In the genomic region with DNA sequence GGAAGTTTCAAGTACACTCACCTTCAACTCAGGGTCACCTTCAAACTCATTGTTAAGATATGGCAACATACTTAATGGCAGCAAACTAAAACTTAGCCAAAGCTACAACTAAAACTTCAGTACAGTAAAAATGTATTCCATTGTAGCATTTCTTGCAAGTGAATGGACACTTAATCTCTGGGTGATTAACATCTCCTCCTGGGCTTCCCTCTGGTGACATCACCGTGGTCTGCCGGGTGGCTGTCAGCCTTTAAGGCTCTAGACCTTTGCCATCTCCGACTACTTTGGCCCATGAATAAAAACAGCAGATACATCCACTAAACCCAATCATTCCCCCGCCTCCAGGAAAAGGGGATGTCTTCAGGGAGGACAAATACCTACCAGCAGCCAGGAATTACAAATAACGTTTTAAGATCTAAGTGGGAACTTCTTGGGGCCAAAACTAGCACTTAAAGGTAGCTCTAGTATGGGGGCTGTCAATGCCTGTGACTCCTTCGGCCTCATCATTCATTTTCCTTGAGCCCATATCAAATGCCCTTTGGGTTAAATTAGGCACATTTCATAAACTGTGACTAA, we compare ENCODE assay signal across 9 cellular contexts. TPM values are rescaled to one million over a fixed set of nuclear protein-coding genes. Genes with fewer than 3 reads are reported as not detected.
A peak's percentile ranks its signal among the peaks of the same experiment; 100 is the strongest.
DNase-seq lines count a peak whose midpoint lies in the region; ATAC-seq and TF ChIP-seq lines count a peak whose summit lies in the region.
"Had no signal": no experiment of that assay in that cellular context is flagged by ENCODE, and none has a peak within 500 bp of the region (broad histone marks: within the 10 kb centered on the region; RNA-seq: fewer than 3 reads in every experiment).

No MANE protein-coding gene starts in this region.

- H3K4me3 Mint-ChIP-seq in activated T-helper 2 cell treated with anti-CD3 and anti-CD28 coated beads, Interferon-gamma antibody, Interleukin-2, Interleukin-4, amounts not matched to agents 10 μg/mL and 5 μg/mL and 100 μg/mL, durations not matched to agents 14 hours and 24 hours and 36 hours (ENCODE audit: low read depth), result peak overlapping the region; percentile 51

- no peaks in the 10 kb centered on the region for H3K9me3 Mint-ChIP-seq in activated T-helper 2 cell treated with anti-CD3 and anti-CD28 coated beads, Interferon-gamma antibody, Interleukin-2, Interleukin-4, amounts not matched to agents 10 μg/mL and 5 μg/mL and 100 μg/mL, durations not matched to agents 14 hours and 24 hours and 36 hours

- 44 to 74% methylated on average over 6 of the region's 6 CpGs for WGBS in lung, 2 donors

- no peaks in the 10 kb centered on the region for H3K9me3 ChIP-seq in left ventricle myocardium inferior (replicated peaks)
- peaks cover 0 to 2% of the 10 kb centered on the region in 2 donors for H3K9me3 ChIP-seq in lung (ENCODE audit: control insufficient read depth in 2 of 2, insufficient read depth in 1 of 2, low read length in 1 of 2)
- H3K9me3 ChIP-seq in upper lobe of right lung, result no peaks in the 10 kb centered on the region

- TF ChIP-seq CTCF in left ventricle myocardium inferior (IDR thresholded peaks at IDR 0.05; ENCODE audit: borderline replicate concordance) (no peak), lung (IDR thresholded peaks at IDR 0.05; ENCODE audit: control extremely low read depth, extremely low read depth) (no peak), upper lobe of right lung (IDR thresholded peaks at IDR 0.05) (no peak)

- ATAC-seq in left cardiac atrium (no peak), lung (ENCODE audit: insufficient read depth, low FRiP score) (no peak), upper lobe of right lung (no peak), HG03097 (IDR thresholded peaks at IDR 0.05; ENCODE audit: low FRiP score, unreplicated experiment) (no peak), GM21786 (IDR thresholded peaks at IDR 0.05; ENCODE audit: unreplicated experiment) (no peak)

- DNase-seq in left ventricle myocardium inferior, result no peak
- DNase-seq in left cardiac atrium, result no peak
- no peak for DNase-seq in activated T-helper 2 cell treated with anti-CD3 and anti-CD28 coated beads, Interferon-gamma antibody, Interleukin-2, Interleukin-4, amounts not matched to agents 10 μg/mL and 5 μg/mL and 100 μg/mL, durations not matched to agents 14 hours and 24 hours and 36 hours (ENCODE audit: low spot score)
- no peak for DNase-seq in lung (ENCODE audit: low spot score)
- no peak for DNase-seq in upper lobe of right lung
- DNase-seq in HK-2 (ENCODE audit: unreplicated experiment), result no peak
- DNase-seq: amniotic stem cell had no signal

- H3K36me3 ChIP-seq in left ventricle myocardium inferior, result no peaks in the 10 kb centered on the region
- H3K36me3 ChIP-seq in lung (ENCODE audit: control insufficient read depth in 2 of 2, insufficient read depth in 2 of 2, low read length in 2 of 2), result peaks cover 0 to 4% of the 10 kb centered on the region in 2 donors
- no peaks in the 10 kb centered on the region for H3K36me3 ChIP-seq in upper lobe of right lung

- H3K4me3 ChIP-seq in left ventricle myocardium inferior (peak overlapping the region; percentile 66), lung (peak overlapping the region; percentile 42), upper lobe of right lung (peak overlapping the region; percentile 58)

- no peak overlapping the region for H3K27ac Mint-ChIP-seq in activated T-helper 2 cell treated with anti-CD3 and anti-CD28 coated beads, Interferon-gamma antibody, Interleukin-2, Interleukin-4, amounts not matched to agents 10 μg/mL and 5 μg/mL and 100 μg/mL, durations not matched to agents 14 hours and 24 hours and 36 hours

- H3K27ac ChIP-seq in left ventricle myocardium inferior (replicated peaks) (no peak overlapping the region), lung (ENCODE audit: low read depth in 1 of 2, low read length in 1 of 2) (no peak overlapping the region), upper lobe of right lung (peak overlapping the region; percentile 68)

- peaks cover 69% of the 10 kb centered on the region for H3K27me3 ChIP-seq in left ventricle myocardium inferior (ENCODE audit: low read depth)
- H3K27me3 ChIP-seq in lung (ENCODE audit: control insufficient read depth, insufficient read depth), result no peaks in the 10 kb centered on the region
- H3K27me3 ChIP-seq in upper lobe of right lung, result peaks cover 3% of the 10 kb centered on the region

- H3K27me3 Mint-ChIP-seq in activated T-helper 2 cell treated with anti-CD3 and anti-CD28 coated beads, Interferon-gamma antibody, Interleukin-2, Interleukin-4, amounts not matched to agents 10 μg/mL and 5 μg/mL and 100 μg/mL, durations not matched to agents 14 hours and 24 hours and 36 hours (ENCODE audit: low read depth), result peaks cover 28% of the 10 kb centered on the region

- H3K4me1 ChIP-seq in left ventricle myocardium inferior, result peaks cover 13% of the 10 kb centered on the region
- peaks cover 0 to 2% of the 10 kb centered on the region in 2 donors for H3K4me1 ChIP-seq in lung (ENCODE audit: control insufficient read depth in 2 of 2, insufficient read depth in 2 of 2, low read length in 2 of 2)
- H3K4me1 ChIP-seq in upper lobe of right lung, result peaks cover 8% of the 10 kb centered on the region

- H3K4me1 Mint-ChIP-seq in activated T-helper 2 cell treated with anti-CD3 and anti-CD28 coated beads, Interferon-gamma antibody, Interleukin-2, Interleukin-4, amounts not matched to agents 10 μg/mL and 5 μg/mL and 100 μg/mL, durations not matched to agents 14 hours and 24 hours and 36 hours (ENCODE audit: low read depth), result peaks cover 3% of the 10 kb centered on the region

- intact Hi-C loops in left ventricle myocardium inferior (cut with micrococcal nuclease) (no loop called here), left cardiac atrium (cut with DNase I) (no loop called here), upper lobe of right lung (cut with DNase I) (no loop called here)
- intact Hi-C loops in activated T-helper 2 cell treated with anti-CD3 and anti-CD28 coated beads, Interferon-gamma antibody, Interleukin-2, Interleukin-4, amounts not matched to agents 10 μg/mL and 5 μg/mL and 100 μg/mL, durations not matched to agents 14 hours and 24 hours and 36 hours (cut with micrococcal nuclease), result no loop called here

- H3K36me3 Mint-ChIP-seq in activated T-helper 2 cell treated with anti-CD3 and anti-CD28 coated beads, Interferon-gamma antibody, Interleukin-2, Interleukin-4, amounts not matched to agents 10 μg/mL and 5 μg/mL and 100 μg/mL, durations not matched to agents 14 hours and 24 hours and 36 hours (ENCODE audit: low read depth), result no peaks in the 10 kb centered on the region

RNA-seq across cellular contexts. Expression of gene TFCP2L1, which starts 1.2 kb away (rescaled TPM):
- total RNA-seq in left ventricle myocardium inferior, result 0.14 TPM
- under 1 TPM; 0.60 to 0.82 TPM for total RNA-seq in left cardiac atrium
- total RNA-seq in activated T-helper 2 cell treated with anti-CD3 and anti-CD28 coated beads, Interferon-gamma antibody, Interleukin-2, Interleukin-4, amounts not matched to agents 10 μg/mL and 5 μg/mL and 100 μg/mL, durations not matched to agents 14 hours and 24 hours and 36 hours, result 0.11 TPM in 1 of 2 replicates, not detected in the other
- 10 to 100 TPM in 1 of 2 donors, 1 to 10 TPM in 1; 2.8 to 36.1 TPM for total RNA-seq in lung
- polyA plus RNA-seq in lung, result 1 to 10 TPM; 6.3 to 7.1 TPM
- 22.0 TPM for total RNA-seq in upper lobe of right lung
